Comparison of ENCODE assay signal across 9 cellular contexts in the genomic region with DNA sequence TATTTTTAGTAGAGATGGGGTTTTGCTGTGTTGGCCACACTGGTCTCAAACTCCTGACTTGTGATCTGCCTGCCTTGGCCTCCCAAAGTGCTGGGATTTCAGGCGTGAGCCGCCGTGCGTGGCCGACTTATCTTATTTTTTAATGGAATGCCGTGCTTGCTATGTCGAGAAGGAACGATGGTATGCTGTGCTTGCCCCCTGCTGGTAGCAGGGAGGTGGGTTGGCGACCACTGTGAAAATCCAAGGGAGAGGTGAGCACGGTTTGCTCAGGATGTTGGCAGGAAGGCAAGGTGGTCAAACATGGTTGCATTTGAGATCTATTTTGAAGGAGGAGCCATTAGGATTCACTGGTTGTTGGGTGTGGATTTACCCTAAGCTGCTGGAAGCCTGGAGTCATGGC. TPM values are rescaled to one million over a fixed set of nuclear protein-coding genes. Genes with fewer than 3 reads are reported as not detected.
A peak's percentile ranks its signal among the peaks of the same experiment; 100 is the strongest.
DNase-seq lines count a peak whose midpoint lies in the region; ATAC-seq, FAIRE-seq and TF ChIP-seq lines count a peak whose summit lies in the region.
"Had no signal": no experiment of that assay in that cellular context is flagged by ENCODE, and none has a peak within 500 bp of the region (broad histone marks: within the 10 kb centered on the region; RNA-seq: fewer than 3 reads in every experiment).

No MANE protein-coding gene starts in this region.

- DNase-seq in D721Med (ENCODE audit: insufficient read length, low spot score) (no peak), HCT116 (ENCODE audit: low read depth, low spot score) (no peak), astrocyte of the cerebellum (ENCODE audit: low read depth) (no peak), HepG2 (ENCODE audit: low spot score) (no peak), hippocampal formation (lab: John Stamatoyannopoulos, UW) (no peak), NCI-H226 (no peak), Ammon's horn (ENCODE audit: low spot score) (no peak)

- WGBS in HepG2 (ENCODE audit: low lambda C conversion rate): 1% methylated on average over 10 of the region's 10 CpGs

- no peaks in the 10 kb centered on the region for H3K9me2 ChIP-seq in HCT116 (ENCODE audit: insufficient read depth)

- H2AFZ ChIP-seq in HCT116 (ENCODE audit: low read depth, low read length, poor library complexity, severe bottlenecking): no peak overlapping the region
- no peak overlapping the region for H2AFZ ChIP-seq in HepG2 (ENCODE audit: low read length)

- H3K36me3 ChIP-seq in HCT116 (ENCODE audit: control insufficient read depth in 1 of 2, insufficient read depth in 2 of 2, low read length in 2 of 2): no peaks in the 10 kb centered on the region
- no peaks in the 10 kb centered on the region for H3K36me3 ChIP-seq in HepG2 (replicated peaks in 1 of 2; ENCODE audit: control insufficient read depth in 1 of 2, insufficient read depth in 2 of 2, low read length in 2 of 2)
- H3K36me3 ChIP-seq: gastroesophageal sphincter had no signal

- peak; percentile 34 for TF ChIP-seq CTCF in D721Med (IDR thresholded peaks at IDR 0.05; ENCODE audit: insufficient read depth, missing control alignments)
- TF ChIP-seq CTCF in HCT116 (IDR thresholded peaks at IDR 0.05 in 2 of 3, conservative IDR thresholded peaks at IDR 0.05 in 1 of 3; ENCODE audit: borderline replicate concordance in 1 of 3, insufficient read depth in 1 of 3, low read depth in 2 of 3, low read length in 2 of 3): peak; percentile 50 to 59 (median 54)
- TF ChIP-seq CTCF in astrocyte of the cerebellum (IDR thresholded peaks at IDR 0.05; ENCODE audit: low read depth, low read length, missing control alignments): peak; percentile 16
- TF ChIP-seq CTCF in HepG2 (CRISPR knock-in tag; IDR thresholded peaks at IDR 0.05): peak; percentile 78

- POLR2A ChIA-PET in HCT116 (lab: Charles Lee) (no interaction called here), HepG2 (lab: Yijun Ruan, JAX) (no interaction called here)

- TF ChIP-seq RAD21 in HCT116 (IDR thresholded peaks at IDR 0.05; ENCODE audit: low read depth) (peak; percentile 76), HepG2 (CRISPR knock-in tag; IDR thresholded peaks at IDR 0.05) (peak; percentile 39; the same call in 1 of the 2 replicates)

- TF ChIP-seq POLR2A in HCT116 (IDR thresholded peaks at IDR 0.05; ENCODE audit: borderline replicate concordance, extremely low read depth, insufficient read depth, insufficient read length) (no peak), HepG2 (IDR thresholded peaks at IDR 0.05; ENCODE audit: insufficient read depth in 1 of 2, low read depth in 2 of 2, low read length in 2 of 2) (no peak)

- H3K4me2 ChIP-seq in HCT116 (ENCODE audit: low read length): no peak overlapping the region
- H3K4me2 ChIP-seq in HepG2 (ENCODE audit: low read depth, low read length): no peak overlapping the region

- intact Hi-C loops in HCT116 (cut with micrococcal nuclease) (loop anchor here (1.0 to 10.0 kb wide), 2 partner anchors 65 to 430 kb away; partner anchors contain the start of gene SDHB), HepG2 (cut with micrococcal nuclease; ENCODE audit: unreplicated experiment) (loop anchor here (2.0 kb wide), 1 partner anchor 64 kb away; no protein-coding TSS in a partner anchor)

- in situ Hi-C loops in astrocyte of the cerebellum (cut with HindIII; ENCODE audit: low sequenced_read_pairs) (no loop called here), HepG2 (cut with HindIII; ENCODE audit: extremely low pct_ligation_motif_present, low pct_unique_long_range_greater_than_20kb) (loop anchor here (5.0 kb wide), 1 partner anchor 63 kb away; no protein-coding TSS in a partner anchor)

- H3K27ac ChIP-seq in HCT116 (ENCODE audit: low read depth, low read length) (no peak overlapping the region), HepG2 (ENCODE audit: extremely low read length, insufficient read depth, low read length) (no peak overlapping the region)
- H3K27ac ChIP-seq: gastroesophageal sphincter had no signal

- no peak overlapping the region for H3K9ac ChIP-seq in HCT116 (ENCODE audit: low read length)
- no peak overlapping the region for H3K9ac ChIP-seq in HepG2 (ENCODE audit: insufficient read depth, low read depth, low read length)

- CTCF ChIA-PET in HCT116 (lab: Charles Lee): interaction anchor here (0.7 kb wide), 1 partner anchor 137 kb away, joined by 3 read pairs; no protein-coding TSS in a partner anchor
- CTCF ChIA-PET in HepG2 (lab: Yijun Ruan, JAX; ENCODE audit: low intra/inter-chr PET ratio, low total read pairs): interaction anchor here (0.8 to 1.9 kb wide), 2 partner anchors 63 to 65 kb away, joined by 3 to 20 read pairs; no protein-coding TSS in a partner anchor

- ATAC-seq in HCT116: peak; percentile 54
- ATAC-seq in HepG2: peak; percentile 80
- ATAC-seq in HG03196 (IDR thresholded peaks at IDR 0.05; ENCODE audit: unreplicated experiment): no peak
- ATAC-seq: gastroesophageal sphincter had no signal

- H3K9me3 ChIP-seq in HCT116 (ENCODE audit: control insufficient read depth in 1 of 2, insufficient read depth in 1 of 2, low read depth in 1 of 2, low read length in 2 of 2) (no peaks in the 10 kb centered on the region), HepG2 (ENCODE audit: low read length) (no peaks in the 10 kb centered on the region)
- H3K9me3 ChIP-seq: gastroesophageal sphincter had no signal

- TF ChIP-seq EP300 in HepG2 (IDR thresholded peaks at IDR 0.05; ENCODE audit: low read depth in 2 of 2, low read length in 2 of 2) (no peak), HepG2 (CRISPR knock-in tag; IDR thresholded peaks at IDR 0.05; ENCODE audit: borderline replicate concordance) (no peak)

- RAD21 ChIA-PET in HCT116 (lab: Charles Lee; ENCODE audit: low non-redundant PET in 1 of 2, low total read pairs in 2 of 2, uncharacterized antibody in 2 of 2, unreplicated experiment in 2 of 2): no interaction called here

- H3K27me3 ChIP-seq in HCT116 (ENCODE audit: insufficient read depth, low read length): no peaks in the 10 kb centered on the region
- H3K27me3 ChIP-seq in HepG2 (ENCODE audit: control insufficient read depth in 1 of 2, insufficient read depth in 2 of 2, low read length in 2 of 2): peaks cover 0 to 3% of the 10 kb centered on the region in 2 experiments; a peak in 2 of 5 replicates

- FAIRE-seq in D721Med (lab: Jason Lieb, UNC) (no peak), HepG2 (lab: Jason Lieb, UNC) (peak; percentile 71)

- no TSS peak for BruUV-seq in HCT116 (replicated peaks; lab: Mats Ljungman, UMichigan)
- no TSS peak for BruUV-seq in HepG2 (replicated peaks; lab: Mats Ljungman, UMichigan)

- no peaks in the 10 kb centered on the region for H4K20me1 ChIP-seq in HCT116 (ENCODE audit: insufficient read depth)
- no peaks in the 10 kb centered on the region for H4K20me1 ChIP-seq in HepG2 (ENCODE audit: insufficient read depth, low read length)

- no peaks in the 10 kb centered on the region for H3K79me2 ChIP-seq in HCT116 (ENCODE audit: insufficient read depth, low read length)
- no peaks in the 10 kb centered on the region for H3K79me2 ChIP-seq in HepG2 (ENCODE audit: insufficient read depth, low read length)

- no peak overlapping the region for H3K4me3 ChIP-seq in HCT116 (replicated peaks in 1 of 2; ENCODE audit: low read depth in 1 of 2, low read length in 2 of 2)
- H3K4me3 ChIP-seq in astrocyte of the cerebellum (ENCODE audit: low read depth, low read length): no peak overlapping the region
- H3K4me3 ChIP-seq in HepG2 (replicated peaks in 1 of 3; ENCODE audit: insufficient read depth in 1 of 3, low read depth in 2 of 3, low read length in 3 of 3): no peak overlapping the region
- H3K4me3 ChIP-seq: gastroesophageal sphincter had no signal

- H3K4me1 ChIP-seq in HCT116 (ENCODE audit: control insufficient read depth in 1 of 2, insufficient read depth in 2 of 2, low read length in 2 of 2) (peaks cover 17 to 37% of the 10 kb centered on the region in 2 experiments), HepG2 (ENCODE audit: insufficient read depth, low read length) (peaks cover 15% of the 10 kb centered on the region)
- H3K4me1 ChIP-seq: gastroesophageal sphincter had no signal

RNA-seq across cellular contexts. Expression of gene RCC2, which starts 45.8 kb away (rescaled TPM):
- 178 TPM for total RNA-seq in HCT116 (2021; ENCODE audit: unreplicated experiment)
- 126 and 133 TPM in 2 replicates for polyA plus RNA-seq in HCT116 (2012)
- 55.8 and 58.3 TPM in 2 replicates for total RNA-seq in HepG2 (2016; rRNA removed; fragmentation: Illumina TruSeq; extraction: Trizol)
- total RNA-seq in HepG2 (2016; cell fraction: cytosol; rRNA removed; fragmentation: Illumina TruSeq; extraction: Trizol; ENCODE audit: low read depth): 4.8 TPM in 2 replicates
- total RNA-seq in HepG2 (2016; cell fraction: insoluble cytoplasmic fraction; rRNA removed; fragmentation: Illumina TruSeq; extraction: Trizol): 47.1 and 59.6 TPM in 2 replicates
- 18.1 and 20.4 TPM in 2 replicates for total RNA-seq in HepG2 (2016; cell fraction: membrane; rRNA removed; fragmentation: Illumina TruSeq; extraction: Trizol)
- 27.9 and 29.9 TPM in 2 replicates for total RNA-seq in HepG2 (2016; cell fraction: nucleus; rRNA removed; fragmentation: Illumina TruSeq; extraction: Trizol)
- polyA plus RNA-seq in HepG2 (2011; rRNA removed): 20.5 TPM in 2 replicates
- 18.5 and 19.0 TPM in 2 replicates for polyA plus RNA-seq in HepG2 (2011; cell fraction: cytosol; rRNA removed)
- 42.4 and 51.1 TPM in 2 replicates for polyA plus RNA-seq in HepG2 (2011; cell fraction: nucleus; rRNA removed)
- polyA plus RNA-seq in HepG2 (2012): 21.1 and 23.9 TPM in 2 replicates
- 2.8 and 3.2 TPM in 2 replicates for polyA plus RNA-seq in HepG2 (2016; cell fraction: cytosol; fragmentation: Illumina TruSeq; extraction: Trizol; ENCODE audit: low read depth)
- polyA plus RNA-seq in HepG2 (2016; cell fraction: insoluble cytoplasmic fraction; fragmentation: Illumina TruSeq; extraction: Trizol; ENCODE audit: low read depth): 46.1 and 61.1 TPM in 2 replicates
- polyA plus RNA-seq in HepG2 (2016; cell fraction: membrane; fragmentation: Illumina TruSeq; extraction: Trizol; ENCODE audit: low read depth): 11.0 and 11.8 TPM in 2 replicates
- 53.8 and 58.4 TPM in 2 replicates for polyA plus RNA-seq in HepG2 (2016; cell fraction: nucleus; fragmentation: Illumina TruSeq; extraction: Trizol; ENCODE audit: insufficient read depth, low read depth)
- polyA minus RNA-seq in HepG2 (2011; rRNA and poly(A)+ RNA removed; ENCODE audit: low replicate concordance): 87.9 and 245 TPM in 2 replicates
- polyA minus RNA-seq in HepG2 (2011; cell fraction: cytosol; rRNA and poly(A)+ RNA removed): 23.5 and 33.8 TPM in 2 replicates
- polyA minus RNA-seq in HepG2 (2011; cell fraction: nucleus; rRNA and poly(A)+ RNA removed): 10.8 and 12.2 TPM in 2 replicates

RNA-seq across cellular contexts. Expression of gene ARHGEF10L, which starts 54.2 kb away (rescaled TPM):
- total RNA-seq in HCT116 (2021; ENCODE audit: unreplicated experiment) (14.7 TPM), HepG2 (2016; rRNA removed; fragmentation: Illumina TruSeq; extraction: Trizol) (26.2 and 46.5 TPM in 2 replicates)
- polyA plus RNA-seq in HCT116 (2012): 16.1 and 20.4 TPM in 2 replicates
- 13.6 and 14.7 TPM in 2 replicates for total RNA-seq in HepG2 (2016; cell fraction: cytosol; rRNA removed; fragmentation: Illumina TruSeq; extraction: Trizol; ENCODE audit: low read depth)
- 24.8 and 47.9 TPM in 2 replicates for total RNA-seq in HepG2 (2016; cell fraction: insoluble cytoplasmic fraction; rRNA removed; fragmentation: Illumina TruSeq; extraction: Trizol)
- total RNA-seq in HepG2 (2016; cell fraction: membrane; rRNA removed; fragmentation: Illumina TruSeq; extraction: Trizol): 19.1 and 19.9 TPM in 2 replicates
- total RNA-seq in HepG2 (2016; cell fraction: nucleus; rRNA removed; fragmentation: Illumina TruSeq; extraction: Trizol): 59.8 and 74.6 TPM in 2 replicates
- polyA plus RNA-seq in HepG2 (2011; rRNA removed): 78.3 and 107 TPM in 2 replicates
- 20.2 and 37.0 TPM in 2 replicates for polyA plus RNA-seq in HepG2 (2011; cell fraction: cytosol; rRNA removed)
- polyA plus RNA-seq in HepG2 (2011; cell fraction: nucleus; rRNA removed): 844 and 1,154 TPM in 2 replicates
- polyA plus RNA-seq in HepG2 (2012): 43.3 and 63.3 TPM in 2 replicates
- 2.2 and 2.8 TPM in 2 replicates for polyA plus RNA-seq in HepG2 (2016; cell fraction: cytosol; fragmentation: Illumina TruSeq; extraction: Trizol; ENCODE audit: low read depth)
- 18.1 and 22.2 TPM in 2 replicates for polyA plus RNA-seq in HepG2 (2016; cell fraction: insoluble cytoplasmic fraction; fragmentation: Illumina TruSeq; extraction: Trizol; ENCODE audit: low read depth)
- polyA plus RNA-seq in HepG2 (2016; cell fraction: membrane; fragmentation: Illumina TruSeq; extraction: Trizol; ENCODE audit: low read depth): 4.7 and 5.9 TPM in 2 replicates
- 127 and 131 TPM in 2 replicates for polyA plus RNA-seq in HepG2 (2016; cell fraction: nucleus; fragmentation: Illumina TruSeq; extraction: Trizol; ENCODE audit: insufficient read depth, low read depth)
- 15.7 and 166 TPM in 2 replicates for polyA minus RNA-seq in HepG2 (2011; rRNA and poly(A)+ RNA removed; ENCODE audit: low replicate concordance)
- 36.6 and 43.4 TPM in 2 replicates for polyA minus RNA-seq in HepG2 (2011; cell fraction: cytosol; rRNA and poly(A)+ RNA removed)
- 147 and 148 TPM in 2 replicates for polyA minus RNA-seq in HepG2 (2011; cell fraction: nucleus; rRNA and poly(A)+ RNA removed)

Comparison
In these comparisons a context has a peak if more than half of its experiments do, and no peak if none do; other contexts are left out.
1. CTCF ChIP-seq: peak in every context shown above with its lines; median percentile 78 in HepG2; 54 in HCT116; 34 in D721Med; 16 in astrocyte of the cerebellum.